Comparison of ENCODE assay signal across 10 cellular contexts in the genomic region with DNA sequence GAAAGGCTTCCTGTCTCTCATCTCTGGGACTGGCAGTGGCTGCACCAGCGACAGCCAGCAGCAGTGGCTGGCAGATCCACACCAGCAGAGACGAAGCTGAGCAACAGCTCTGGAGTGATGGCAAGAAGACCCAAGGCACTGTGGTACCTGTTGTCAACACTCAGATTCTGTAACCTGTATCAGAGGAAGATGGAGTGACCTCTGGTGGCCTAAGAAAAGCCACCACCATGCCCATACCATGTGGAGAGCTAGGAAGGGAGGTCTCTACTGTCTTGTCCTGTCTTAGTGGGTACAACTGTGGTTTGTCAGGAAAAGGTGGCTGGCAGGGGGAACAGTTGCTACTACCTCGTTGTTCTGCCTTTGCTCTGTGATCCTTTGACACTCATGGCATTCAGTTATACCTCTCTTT. TPM values are rescaled to one million over a fixed set of nuclear protein-coding genes. Genes with fewer than 3 reads are reported as not detected.
DNase-seq lines count a peak whose midpoint lies in the region; ATAC-seq and TF ChIP-seq lines count a peak whose summit lies in the region.
"Had no signal": no experiment of that assay in that cellular context is flagged by ENCODE, and none has a peak within 500 bp of the region (broad histone marks: within the 10 kb centered on the region; RNA-seq: fewer than 3 reads in every experiment).

No MANE protein-coding gene starts in this region.

- peaks cover 0 to 1% (median 0%) of the 10 kb centered on the region in 7 donors for H3K9me3 Mint-ChIP-seq in CD4-positive, CD25-positive, alpha-beta regulatory T cell
- H3K9me3 Mint-ChIP-seq: activated naive CD4-positive, alpha-beta T cell treated with anti-CD3 and anti-CD28 coated beads, Interleukin-2, amount 50 U/mL, for 24 hours had no signal

- TF ChIP-seq CTCF in GM12865 (IDR thresholded peaks at IDR 0.05; ENCODE audit: insufficient read depth, low read depth, low read length, missing control alignments), result peak; percentile 39
- TF ChIP-seq CTCF in RWPE2 (IDR thresholded peaks at IDR 0.05; ENCODE audit: poor library complexity, severe bottlenecking), result peak; percentile 38
- TF ChIP-seq CTCF in foreskin keratinocyte (conservative IDR thresholded peaks at IDR 0.05), result peak; percentile 53

- peak in 1 of 3 donors; percentile 33 for DNase-seq in CD4-positive, CD25-positive, alpha-beta regulatory T cell
- DNase-seq in GM12865 (ENCODE audit: low read depth) (peak; percentile 36), RWPE2 (ENCODE audit: low spot score) (no peak), foreskin keratinocyte (no peak), ureter (ENCODE audit: low spot score) (no peak), NCI-H1930 (lab: John Stamatoyannopoulos, UW) (no peak)
- DNase-seq: retina had no signal

- H3K4me1 ChIP-seq in CD4-positive, CD25-positive, alpha-beta regulatory T cell (ENCODE audit: control insufficient read depth, insufficient read depth, low read length, poor library complexity, severe bottlenecking), result no peaks in the 10 kb centered on the region
- H3K4me1 ChIP-seq in RWPE2 (ENCODE audit: insufficient read depth, poor library complexity, severe bottlenecking), result peaks cover 21% of the 10 kb centered on the region
- H3K4me1 ChIP-seq in foreskin keratinocyte, result peaks cover 19% of the 10 kb centered on the region

- H3K27me3 Mint-ChIP-seq in CD4-positive, CD25-positive, alpha-beta regulatory T cell, result peaks cover 19% of the 10 kb centered on the region
- H3K27me3 Mint-ChIP-seq: activated naive CD4-positive, alpha-beta T cell treated with anti-CD3 and anti-CD28 coated beads, Interleukin-2, amount 50 U/mL, for 24 hours had no signal

- no peaks in the 10 kb centered on the region for H3K9me3 ChIP-seq in CD4-positive, CD25-positive, alpha-beta regulatory T cell (ENCODE audit: control insufficient read depth in 2 of 2, low read length in 2 of 2)
- no peaks in the 10 kb centered on the region for H3K9me3 ChIP-seq in RWPE2 (ENCODE audit: severe bottlenecking)

- peaks cover 0 to 4% (median 0%) of the 10 kb centered on the region in 4 donors for H3K4me1 Mint-ChIP-seq in CD4-positive, CD25-positive, alpha-beta regulatory T cell

- H3K4me3 ChIP-seq in CD4-positive, CD25-positive, alpha-beta regulatory T cell (ENCODE audit: low read depth, low read length), result no peak overlapping the region
- H3K4me3 ChIP-seq in GM12865 (ENCODE audit: low read depth, low read length), result no peak overlapping the region
- no peak overlapping the region for H3K4me3 ChIP-seq in RWPE2 (ENCODE audit: severe bottlenecking)

- H3K27me3 ChIP-seq in CD4-positive, CD25-positive, alpha-beta regulatory T cell (ENCODE audit: control insufficient read depth, insufficient read depth, low read length), result no peaks in the 10 kb centered on the region
- H3K27me3 ChIP-seq in RWPE2 (ENCODE audit: insufficient read depth, poor library complexity, severe bottlenecking) (no peaks in the 10 kb centered on the region), foreskin keratinocyte (no peaks in the 10 kb centered on the region)

- peak; percentile 34 to 55 for ATAC-seq in CD4-positive, CD25-positive, alpha-beta regulatory T cell (ENCODE audit: low read depth in 2 of 2)
- ATAC-seq in RWPE2 (ENCODE audit: low read depth), result no peak; the same call in 2 of the 3 replicates
- ATAC-seq in foreskin keratinocyte, result no peak
- no peak for ATAC-seq in GM19328 (IDR thresholded peaks at IDR 0.05; ENCODE audit: unreplicated experiment)
- ATAC-seq in HG02973 (IDR thresholded peaks at IDR 0.05; ENCODE audit: unreplicated experiment), result no peak

- no peak overlapping the region for H3K27ac ChIP-seq in CD4-positive, CD25-positive, alpha-beta regulatory T cell (ENCODE audit: insufficient read depth, low read length, poor library complexity, severe bottlenecking)
- H3K27ac ChIP-seq in RWPE2 (ENCODE audit: poor library complexity, severe bottlenecking) (no peak overlapping the region), foreskin keratinocyte (no peak overlapping the region)

- H3K36me3 Mint-ChIP-seq in CD4-positive, CD25-positive, alpha-beta regulatory T cell, result no peaks in the 10 kb centered on the region
- H3K36me3 Mint-ChIP-seq: activated naive CD4-positive, alpha-beta T cell treated with anti-CD3 and anti-CD28 coated beads, Interleukin-2, amount 50 U/mL, for 24 hours had no signal

- H3K4me3 Mint-ChIP-seq in CD4-positive, CD25-positive, alpha-beta regulatory T cell, result no peak overlapping the region
- H3K4me3 Mint-ChIP-seq: activated naive CD4-positive, alpha-beta T cell treated with anti-CD3 and anti-CD28 coated beads, Interleukin-2, amount 50 U/mL, for 24 hours had no signal

- peak overlapping the region in 1 of 3 donors; percentile 63 for H3K27ac Mint-ChIP-seq in CD4-positive, CD25-positive, alpha-beta regulatory T cell
- H3K27ac Mint-ChIP-seq: activated naive CD4-positive, alpha-beta T cell treated with anti-CD3 and anti-CD28 coated beads, Interleukin-2, amount 50 U/mL, for 24 hours had no signal

- no peaks in the 10 kb centered on the region for H3K36me3 ChIP-seq in CD4-positive, CD25-positive, alpha-beta regulatory T cell (ENCODE audit: control insufficient read depth, insufficient read depth, low read length)
- H3K36me3 ChIP-seq in RWPE2 (ENCODE audit: low read depth), result no peaks in the 10 kb centered on the region

RNA-seq across cellular contexts. Expression of gene RHBDL2, which starts 22.5 kb away (rescaled TPM):
- total RNA-seq in CD4-positive, CD25-positive, alpha-beta regulatory T cell, result not detected
- polyA plus RNA-seq in CD4-positive, CD25-positive, alpha-beta regulatory T cell, result under 1 TPM in 2 of 4 donors, not detected in 2; 0.10 TPM
- total RNA-seq in foreskin keratinocyte, result 6.3 and 10.6 TPM in 2 replicates
- polyA plus RNA-seq in foreskin keratinocyte, result 7.2 and 8.6 TPM in 2 replicates
- 19.3 TPM for total RNA-seq in ureter

RNA-seq across cellular contexts. Expression of gene AKIRIN1, which starts 26.9 kb away (rescaled TPM):
- total RNA-seq in CD4-positive, CD25-positive, alpha-beta regulatory T cell, result 97.9 TPM
- 100 to 1,000 TPM in 2 of 4 donors, 10 to 100 TPM in 2; 99.4 to 109 (median 103) TPM for polyA plus RNA-seq in CD4-positive, CD25-positive, alpha-beta regulatory T cell
- total RNA-seq in foreskin keratinocyte (52.4 and 55.7 TPM in 2 replicates), ureter (49.6 TPM)
- polyA plus RNA-seq in foreskin keratinocyte, result 31.1 and 35.9 TPM in 2 replicates

Comparison
In these comparisons a context has a peak if more than half of its experiments do, and no peak if none do; other contexts are left out.
1. ATAC-seq: peak in CD4-positive, CD25-positive, alpha-beta regulatory T cell (2 of 2); none in RWPE2 (single experiment), foreskin keratinocyte (single experiment), GM19328 (single experiment) and HG02973 (single experiment).
2. Peak in every context shown above with its lines, with median percentiles within 50 percentile points of each other: CTCF ChIP-seq.